18 cellular contexts compared by ENCODE assay signal in genomic region chr5:112320408-112320807, GRCh38.
DNase-seq lines count a peak whose midpoint lies in the region; ATAC-seq and TF ChIP-seq lines count a peak whose summit lies in the region.
"Had no signal": no experiment of that assay in that cellular context is flagged by ENCODE, and none has a peak within 500 bp of the region (broad histone marks: within the 10 kb centered on the region; RNA-seq: fewer than 3 reads in every experiment).

No MANE protein-coding gene starts in this region.

- no peak for ATAC-seq in activated naive CD8-positive, alpha-beta T cell treated with anti-CD3 and anti-CD28 coated beads, Interleukin-2, amount 50 U/mL, for 24 hours
- peak in 3 of 4 donors; percentile 28 to 40 (median 36) for ATAC-seq in heart left ventricle
- ATAC-seq in Right ventricle myocardium superior (ENCODE audit: poor library complexity), result no peak
- peak; percentile 24 for ATAC-seq in left ventricle myocardium superior
- ATAC-seq: A549; CD8-positive, alpha-beta T cell had no signal

- no peaks in the 10 kb centered on the region for H3K9me3 ChIP-seq in heart left ventricle
- H3K9me3 ChIP-seq: A549; BLaER1 treated with 17β-estradiol and CSF1 and Interleukin-3, amounts not matched to agents 10 nM and 100 nM; Caco-2 had no signal

- peak overlapping the region; percentile 15 for H3K27ac Mint-ChIP-seq in activated naive CD8-positive, alpha-beta T cell treated with anti-CD3 and anti-CD28 coated beads, Interleukin-2, amount 50 U/mL, for 24 hours
- no peak overlapping the region for H3K27ac Mint-ChIP-seq in activated naive CD8-positive, alpha-beta T cell treated with anti-CD3 and anti-CD28 coated beads for 36 hours
- H3K27ac Mint-ChIP-seq: B cell; CD4-positive, alpha-beta T cell; CD8-positive, alpha-beta T cell had no signal

- intact Hi-C loops in heart left ventricle (cut with DNase I) (no loop called here), Right ventricle myocardium superior (cut with DNase I) (no loop called here), left ventricle myocardium superior (cut with micrococcal nuclease) (no loop called here), cardiac septum (cut with DNase I) (no loop called here)

- no peak overlapping the region for H3K27ac ChIP-seq in heart left ventricle
- H3K27ac ChIP-seq: 22Rv1; A549; BLaER1 treated with 17β-estradiol and CSF1 and Interleukin-3, amounts not matched to agents 10 nM and 100 nM; C4-2B had no signal

- H3K9me3 Mint-ChIP-seq in activated naive CD8-positive, alpha-beta T cell treated with anti-CD3 and anti-CD28 coated beads, Interleukin-2, amount 50 U/mL, for 24 hours, result no peaks in the 10 kb centered on the region
- no peaks in the 10 kb centered on the region for H3K9me3 Mint-ChIP-seq in activated naive CD8-positive, alpha-beta T cell treated with anti-CD3 and anti-CD28 coated beads for 36 hours
- H3K9me3 Mint-ChIP-seq: CD4-positive, alpha-beta T cell; CD8-positive, alpha-beta T cell had no signal

- 42 to 56% (median 45%) methylated on average over 3 of the region's 3 CpGs for WGBS in heart left ventricle, 4 donors

- DNase-seq in activated naive CD8-positive, alpha-beta T cell treated with anti-CD3 and anti-CD28 coated beads, Interleukin-2, amount 50 U/mL, for 24 hours, result no peak
- DNase-seq in activated naive CD8-positive, alpha-beta T cell treated with anti-CD3 and anti-CD28 coated beads for 36 hours, result no peak
- DNase-seq in heart left ventricle (no peak), Right ventricle myocardium superior (no peak), left ventricle myocardium superior (no peak), cardiac septum (ENCODE audit: low spot score) (no peak)
- DNase-seq: AML-193; Caco-2; Calu3; CD4-positive, alpha-beta T cell; CD8-positive, alpha-beta T cell; DMS79 treated with DMSO at 0.1 percent for 48 hours; GF-D8 had no signal

- peaks cover 0 to 30% (median 7%) of the 10 kb centered on the region in 12 donors for H3K4me1 ChIP-seq in heart left ventricle
- H3K4me1 ChIP-seq: A549; BLaER1 treated with 17β-estradiol and CSF1 and Interleukin-3, amounts not matched to agents 10 nM and 100 nM; Caco-2 had no signal

- no peaks in the 10 kb centered on the region for H3K36me3 Mint-ChIP-seq in activated naive CD8-positive, alpha-beta T cell treated with anti-CD3 and anti-CD28 coated beads, Interleukin-2, amount 50 U/mL, for 24 hours (ENCODE audit: low read depth)
- H3K36me3 Mint-ChIP-seq in activated naive CD8-positive, alpha-beta T cell treated with anti-CD3 and anti-CD28 coated beads for 36 hours, result no peaks in the 10 kb centered on the region
- H3K36me3 Mint-ChIP-seq: CD8-positive, alpha-beta T cell had no signal

- no peak overlapping the region for H3K4me3 ChIP-seq in heart left ventricle
- H3K4me3 ChIP-seq: A549; BLaER1 treated with 17β-estradiol and CSF1 and Interleukin-3, amounts not matched to agents 10 nM and 100 nM had no signal

- H3K36me3 ChIP-seq in heart left ventricle, result peaks cover 0 to 3% (median 0%) of the 10 kb centered on the region in 9 donors
- H3K36me3 ChIP-seq: BLaER1 treated with 17β-estradiol and CSF1 and Interleukin-3, amounts not matched to agents 10 nM and 100 nM had no signal

- no peak for TF ChIP-seq CTCF in heart left ventricle (IDR thresholded peaks at IDR 0.05)

- no peak overlapping the region for H3K4me3 Mint-ChIP-seq in activated naive CD8-positive, alpha-beta T cell treated with anti-CD3 and anti-CD28 coated beads, Interleukin-2, amount 50 U/mL, for 24 hours
- H3K4me3 Mint-ChIP-seq in activated naive CD8-positive, alpha-beta T cell treated with anti-CD3 and anti-CD28 coated beads for 36 hours, result no peak overlapping the region
- H3K4me3 Mint-ChIP-seq: B cell; CD4-positive, alpha-beta T cell; CD8-positive, alpha-beta T cell had no signal

- H3K4me1 Mint-ChIP-seq in activated naive CD8-positive, alpha-beta T cell treated with anti-CD3 and anti-CD28 coated beads, Interleukin-2, amount 50 U/mL, for 24 hours, result no peaks in the 10 kb centered on the region
- H3K4me1 Mint-ChIP-seq in activated naive CD8-positive, alpha-beta T cell treated with anti-CD3 and anti-CD28 coated beads for 36 hours, result no peaks in the 10 kb centered on the region
- H3K4me1 Mint-ChIP-seq: B cell had no signal

- no peak for TF ChIP-seq POLR2A in heart left ventricle (IDR thresholded peaks at IDR 0.05)

- no peaks in the 10 kb centered on the region for H3K27me3 ChIP-seq in heart left ventricle
- H3K27me3 ChIP-seq: BLaER1 treated with 17β-estradiol and CSF1 and Interleukin-3, amounts not matched to agents 10 nM and 100 nM had no signal

- peaks cover 16% of the 10 kb centered on the region for H3K27me3 Mint-ChIP-seq in activated naive CD8-positive, alpha-beta T cell treated with anti-CD3 and anti-CD28 coated beads, Interleukin-2, amount 50 U/mL, for 24 hours
- H3K27me3 Mint-ChIP-seq in activated naive CD8-positive, alpha-beta T cell treated with anti-CD3 and anti-CD28 coated beads for 36 hours, result peaks cover 37% of the 10 kb centered on the region

Comparison
In these comparisons a context has a peak if more than half of its experiments do, and no peak if none do; other contexts are left out.
1. ATAC-seq: peak in heart left ventricle (3 of 4) and left ventricle myocardium superior (single experiment); none in activated naive CD8-positive, alpha-beta T cell treated with anti-CD3 and anti-CD28 coated beads, Interleukin-2, amount 50 U/mL, for 24 hours (single experiment) and Right ventricle myocardium superior (single experiment).